In the genomic region with DNA sequence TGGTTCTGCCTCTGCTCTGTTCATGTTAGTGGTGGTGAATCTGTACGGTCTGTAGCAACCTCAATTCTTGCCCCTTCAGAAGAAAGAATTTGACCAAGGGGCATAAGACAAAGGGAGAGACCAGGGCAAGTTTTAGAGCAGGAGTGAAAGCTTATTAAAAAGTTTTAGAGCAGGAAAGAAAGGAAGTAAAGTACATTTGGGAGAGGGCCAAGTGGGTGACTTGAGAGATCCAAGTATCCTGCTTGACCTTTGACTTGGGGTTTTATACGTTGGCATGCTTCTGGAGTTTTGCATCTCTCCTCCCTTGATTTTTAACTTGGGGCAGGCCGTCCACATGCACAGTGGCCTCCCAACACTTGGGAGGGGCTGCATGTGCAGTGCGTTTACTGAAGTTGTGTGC, we compare ENCODE assay signal across 23 cellular contexts.
"Had no signal": no experiment of that assay in that cellular context is flagged by ENCODE, and none has a peak within 500 bp of the region (broad histone marks: within the 10 kb centered on the region; RNA-seq: fewer than 3 reads in every experiment).

No MANE protein-coding gene starts in this region.

- H3K27ac ChIP-seq: coronary artery, dorsolateral prefrontal cortex, esophagus muscularis mucosa, foreskin keratinocyte, gastroesophageal sphincter, heart left ventricle, left lung, lower lobe of right lung had no signal

- H3K27me3 ChIP-seq: dorsolateral prefrontal cortex, esophagus muscularis mucosa, foreskin keratinocyte, gastroesophageal sphincter, heart left ventricle, hepatocyte, left lung had no signal

- H3K27ac Mint-ChIP-seq: immature natural killer cell, mesothelial cell of epicardium had no signal

- FAIRE-seq: endothelial cell of umbilical vein, frontal cortex, kidney had no signal

- H3K4me3 Mint-ChIP-seq: immature natural killer cell, mesothelial cell of epicardium had no signal

- H3K4me1 ChIP-seq: esophagus muscularis mucosa, foreskin keratinocyte, gastroesophageal sphincter, left lung, lower lobe of right lung had no signal

- H3K9me3 Mint-ChIP-seq: immature natural killer cell had no signal

- H3K27me3 Mint-ChIP-seq: naive thymus-derived CD4-positive, alpha-beta T cell had no signal

- H3K4me3 ChIP-seq: coronary artery, dorsolateral prefrontal cortex, esophagus muscularis mucosa, gastroesophageal sphincter, heart left ventricle, hepatocyte, left lung, lower lobe of right lung had no signal

- H3K4me1 Mint-ChIP-seq: immature natural killer cell had no signal

- H3K36me3 ChIP-seq: esophagus muscularis mucosa, gastroesophageal sphincter, heart left ventricle, left lung, lower lobe of right lung had no signal

- H3K9me3 ChIP-seq: left lung, lower lobe of right lung had no signal

- DNase-seq: dermis blood vessel endothelial cell; dorsolateral prefrontal cortex; effector CD4-positive, alpha-beta T cell; effector memory CD4-positive, alpha-beta T cell; heart left ventricle; hypothalamus; immature natural killer cell; islet precursor cell; kidney; kidney glomerular epithelial cell; left lung; left ventricle myocardium superior; lower lobe of right lung; mesenchymal stem cell; naive thymus-derived CD4-positive, alpha-beta T cell had no signal

- ATAC-seq: foreskin keratinocyte; gastroesophageal sphincter; heart left ventricle; left lung; left ventricle myocardium superior; lower lobe of right lung; naive thymus-derived CD4-positive, alpha-beta T cell had no signal
